Comparison of ENCODE assay signal across 29 cellular contexts in genomic region chr13:22735381-22735995, GRCh38.
A peak's percentile ranks its signal among the peaks of the same experiment; 100 is the strongest.
DNase-seq lines count a peak whose midpoint lies in the region; ATAC-seq and TF ChIP-seq lines count a peak whose summit lies in the region.
"Had no signal": no experiment of that assay in that cellular context is flagged by ENCODE, and none has a peak within 500 bp of the region (broad histone marks: within the 10 kb centered on the region; RNA-seq: fewer than 3 reads in every experiment).

No MANE protein-coding gene starts in this region.

- H3K4me1 ChIP-seq in thyroid gland: no peaks in the 10 kb centered on the region
- H3K4me1 ChIP-seq: BLaER1 treated with 17β-estradiol and CSF1 and Interleukin-3, amounts not matched to agents 10 nM and 100 nM; foreskin keratinocyte; Peyer's patch; prostate gland had no signal

- no peak for TF ChIP-seq POLR2A in thyroid gland (IDR thresholded peaks at IDR 0.05)

- H3K27ac ChIP-seq in thyroid gland: no peak overlapping the region
- H3K27ac ChIP-seq: BLaER1 treated with 17β-estradiol and CSF1 and Interleukin-3, amounts not matched to agents 10 nM and 100 nM; foreskin keratinocyte; GM23248; KMS-11; Peyer's patch; prostate gland; SK-N-MC had no signal

- DNase-seq in Right ventricle myocardium inferior (ENCODE audit: missing footprints) (no peak), left cardiac atrium (no peak), LNCaP clone FGC (ENCODE audit: low read depth) (no peak), kidney epithelial cell (ENCODE audit: low read depth) (no peak), type B pancreatic cell (ENCODE audit: extremely low spot score, unreplicated experiment) (no peak), occipital lobe (lab: John Stamatoyannopoulos, UW) (no peak), NCI-H2196 treated with DMSO at 0.1 percent for 48 hours (lab: John Stamatoyannopoulos, UW; ENCODE audit: unreplicated experiment) (no peak), thyroid gland (no peak)
- DNase-seq: activated CD4-positive, alpha-beta memory T cell treated with anti-CD3 and anti-CD28 coated beads for 36 hours; activated naive CD4-positive, alpha-beta T cell treated with Interleukin-2 at 50 U/mL for 16 hours; aorta; erythroblast; foreskin keratinocyte; GF-D8; GM23248; kidney glomerular epithelial cell; NCI-H1092; NCI-H1930; NCI-H446; Peyer's patch; small intestine; stimulated activated CD4-positive, alpha-beta T cell treated with anti-CD3 and anti-CD28 coated beads, Interleukin-4, amount 100 ng/mL, for 4 hours; stimulated activated naive CD8-positive, alpha-beta T cell treated with anti-CD3 and anti-CD28 coated beads, Interleukin-15, amount 100 ng/mL, for 72 hours had no signal

- H3K4me3 Mint-ChIP-seq in type B pancreatic cell: peak overlapping the region; percentile 30
- H3K4me3 Mint-ChIP-seq: activated CD4-positive, alpha-beta memory T cell treated with anti-CD3 and anti-CD28 coated beads for 36 hours; nephron; stimulated activated naive CD8-positive, alpha-beta T cell treated with anti-CD3 and anti-CD28 coated beads, Interleukin-15, amount 100 ng/mL, for 72 hours; T-helper 2 cell treated with Interferon-gamma antibody and Interleukin-4, amounts not matched to agents 5 μg/mL and 100 μg/mL, for 36 hours had no signal

- no peaks in the 10 kb centered on the region for H3K27me3 Mint-ChIP-seq in type B pancreatic cell

- peak; percentile 31 for ATAC-seq in Right ventricle myocardium inferior
- no peak for ATAC-seq in left cardiac atrium
- ATAC-seq: foreskin keratinocyte; stimulated activated naive CD8-positive, alpha-beta T cell treated with anti-CD3 and anti-CD28 coated beads, Interleukin-15, amount 100 ng/mL, for 72 hours had no signal

- no peaks in the 10 kb centered on the region for H3K9me3 ChIP-seq in thyroid gland
- H3K9me3 ChIP-seq: Peyer's patch, prostate gland had no signal

- H3K9me3 Mint-ChIP-seq in type B pancreatic cell: no peaks in the 10 kb centered on the region
- H3K9me3 Mint-ChIP-seq: activated CD4-positive, alpha-beta memory T cell treated with anti-CD3 and anti-CD28 coated beads for 36 hours; stimulated activated naive CD8-positive, alpha-beta T cell treated with anti-CD3 and anti-CD28 coated beads, Interleukin-15, amount 100 ng/mL, for 72 hours; T-helper 2 cell treated with Interferon-gamma antibody and Interleukin-4, amounts not matched to agents 5 μg/mL and 100 μg/mL, for 36 hours had no signal

- H3K4me1 Mint-ChIP-seq in type B pancreatic cell (ENCODE audit: unreplicated experiment): peaks cover 14% of the 10 kb centered on the region
- H3K4me1 Mint-ChIP-seq: stimulated activated naive CD8-positive, alpha-beta T cell treated with anti-CD3 and anti-CD28 coated beads, Interleukin-15, amount 100 ng/mL, for 72 hours had no signal

- H3K4me3 ChIP-seq in LNCaP clone FGC (ENCODE audit: low read depth, low read length): no peak overlapping the region
- H3K4me3 ChIP-seq in kidney epithelial cell (ENCODE audit: low read depth, low read length): no peak overlapping the region
- H3K4me3 ChIP-seq in thyroid gland (replicated peaks in 1 of 3): no peak overlapping the region
- H3K4me3 ChIP-seq: BLaER1 treated with 17β-estradiol and CSF1 and Interleukin-3, amounts not matched to agents 10 nM and 100 nM; GM23248; Peyer's patch; prostate gland; SK-N-MC had no signal

- no peak overlapping the region for H3K27ac Mint-ChIP-seq in type B pancreatic cell
- H3K27ac Mint-ChIP-seq: activated CD4-positive, alpha-beta memory T cell treated with anti-CD3 and anti-CD28 coated beads for 36 hours; nephron; stimulated activated naive CD8-positive, alpha-beta T cell treated with anti-CD3 and anti-CD28 coated beads, Interleukin-15, amount 100 ng/mL, for 72 hours; T-helper 2 cell treated with Interferon-gamma antibody and Interleukin-4, amounts not matched to agents 5 μg/mL and 100 μg/mL, for 36 hours had no signal

- WGBS in thyroid gland, 2 donors: 68 to 72% methylated on average over 21 of the region's 21 CpGs

- H3K36me3 ChIP-seq in kidney epithelial cell (ENCODE audit: control insufficient read depth, insufficient read depth, low read length) (no peaks in the 10 kb centered on the region), thyroid gland (no peaks in the 10 kb centered on the region)
- H3K36me3 ChIP-seq: BLaER1 treated with 17β-estradiol and CSF1 and Interleukin-3, amounts not matched to agents 10 nM and 100 nM; Peyer's patch; prostate gland had no signal

- TF ChIP-seq CTCF in LNCaP clone FGC (IDR thresholded peaks at IDR 0.05; ENCODE audit: control insufficient read depth, extremely low read depth, insufficient read depth): peak; percentile 19; the same call in 1 of the 2 replicates
- TF ChIP-seq CTCF in kidney epithelial cell (IDR thresholded peaks at IDR 0.05; ENCODE audit: insufficient read depth, low read length, poor library complexity, severe bottlenecking): peak; percentile 9
- no peak for TF ChIP-seq CTCF in type B pancreatic cell (conservative IDR thresholded peaks at IDR 0.05)
- TF ChIP-seq CTCF in thyroid gland (IDR thresholded peaks at IDR 0.05): no peak

- intact Hi-C loops in Right ventricle myocardium inferior (cut with DNase I) (no loop called here), left cardiac atrium (cut with DNase I) (no loop called here), thyroid gland (cut with DNase I) (no loop called here)

- H3K27me3 ChIP-seq in kidney epithelial cell (ENCODE audit: control insufficient read depth, insufficient read depth, low read length) (no peaks in the 10 kb centered on the region), thyroid gland (no peaks in the 10 kb centered on the region)
- H3K27me3 ChIP-seq: BLaER1 treated with 17β-estradiol and CSF1 and Interleukin-3, amounts not matched to agents 10 nM and 100 nM; foreskin keratinocyte; Peyer's patch had no signal

- H3K36me3 Mint-ChIP-seq in type B pancreatic cell: no peaks in the 10 kb centered on the region
- H3K36me3 Mint-ChIP-seq: activated CD4-positive, alpha-beta memory T cell treated with anti-CD3 and anti-CD28 coated beads for 36 hours had no signal

Comparison
In these comparisons a context has a peak if more than half of its experiments do, and no peak if none do; other contexts are left out.
1. CTCF ChIP-seq: peak in LNCaP clone FGC (single experiment) and kidney epithelial cell (single experiment); none in type B pancreatic cell (single experiment) and thyroid gland (0 of 6).